ENCODE assay signal across 8 cellular contexts in genomic region chr7:5634107-5634950, GRCh38. TPM values are rescaled to one million over a fixed set of nuclear protein-coding genes. Genes with fewer than 3 reads are reported as not detected.
DNase-seq lines count a peak whose midpoint lies in the region; ATAC-seq and TF ChIP-seq lines count a peak whose summit lies in the region.

No MANE protein-coding gene starts in this region.

- H3K27ac ChIP-seq in H9 (ENCODE audit: insufficient read length, low read depth, low read length) (no peak overlapping the region), iPS-20b (ENCODE audit: low read length) (peak overlapping the region; percentile 64)

- H3K4ac ChIP-seq in H9 (ENCODE audit: low read depth, low read length) = no peak overlapping the region

- H4K91ac ChIP-seq in H9 (ENCODE audit: insufficient read length, low read depth, low read length) = no peak overlapping the region

- no peak for TF ChIP-seq CTCF in H9 (conservative IDR thresholded peaks at IDR 0.05)

- no peak overlapping the region for H2AK5ac ChIP-seq in H9 (ENCODE audit: insufficient read length, low read length)

- no peak overlapping the region for H2BK15ac ChIP-seq in H9 (ENCODE audit: low read depth, low read length)

- peaks cover 12% of the 10 kb centered on the region for H3K4me1 ChIP-seq in H9 (ENCODE audit: insufficient read depth, low read length)
- H3K4me1 ChIP-seq in iPS-20b (ENCODE audit: insufficient read depth, low read length) = peaks cover 41% of the 10 kb centered on the region

- peak overlapping the region; percentile 20 for H3K4me2 ChIP-seq in H9 (ENCODE audit: insufficient read depth, insufficient read length, low read length)

- no peak overlapping the region for H4K8ac ChIP-seq in H9 (replicated peaks; ENCODE audit: insufficient read length, low read depth, low read length)

- H3K27ac Mint-ChIP-seq in H9 (peak overlapping the region in 2 of 3 experiments; percentile 55 to 95; a peak in 3 of 7 replicates), immature natural killer cell (no peak overlapping the region)

- H3K23ac ChIP-seq in H9 (ENCODE audit: insufficient read length, low read depth, low read length) = no peak overlapping the region

- no peak overlapping the region for H3K56ac ChIP-seq in H9 (ENCODE audit: insufficient read length, low read depth, low read length)

- WGBS in H9 (ENCODE audit: extremely low coverage, insufficient read length, low lambda C conversion rate) = no CpG with 5 or more reads among the region's 12 CpGs

- H2BK20ac ChIP-seq in H9 (ENCODE audit: low read depth, low read length, poor library complexity, severe bottlenecking) = no peak overlapping the region

- no peaks in the 10 kb centered on the region for H3K79me2 ChIP-seq in H9 (ENCODE audit: insufficient read depth, low read length)

- no peak overlapping the region for H2BK5ac ChIP-seq in H9 (ENCODE audit: insufficient read length, low read length)

- ATAC-seq in GM19351 (IDR thresholded peaks at IDR 0.05; ENCODE audit: unreplicated experiment) = no peak

- H3K79me1 ChIP-seq in H9 (ENCODE audit: insufficient read depth, low read depth, low read length, poor library complexity, severe bottlenecking) = no peaks in the 10 kb centered on the region

- H3K9ac ChIP-seq in H9 (ENCODE audit: extremely low read depth, insufficient read length, low read length) (no peak overlapping the region), iPS-20b (ENCODE audit: low read depth, low read length) (peak overlapping the region; percentile 56; the same call in 1 of the 2 replicates)

- H2BK12ac ChIP-seq in H9 (ENCODE audit: insufficient read length, low read depth, low read length) = no peak overlapping the region

- H3K14ac ChIP-seq in H9 (ENCODE audit: insufficient read depth, low read length) = no peak overlapping the region

- no peak overlapping the region for H4K5ac ChIP-seq in H9 (ENCODE audit: insufficient read length, low read depth, low read length)

- no peak overlapping the region for H2BK120ac ChIP-seq in H9 (ENCODE audit: low read depth, low read length, poor library complexity, severe bottlenecking)

- no peak overlapping the region for H3T11ph ChIP-seq in H9 (ENCODE audit: low read length)

- DNase-seq in H9 (peak; percentile 87), amygdala (lab: John Stamatoyannopoulos, UW) (peak in 47 of 56 donors; percentile 22 to 77 (median 59)), smooth muscle cell of the brain vasculature (ENCODE audit: low read depth, low spot score) (peak; percentile 80), NCI-H526 treated with DMSO at 0.1 percent for 48 hours (lab: John Stamatoyannopoulos, UW) (no peak), immature natural killer cell (no peak)
- DNase-seq in stimulated activated naive CD4-positive, alpha-beta T cell (lab: John Stamatoyannopoulos, UW) = no peak

- H3K18ac ChIP-seq in H9 (ENCODE audit: insufficient read length, low read depth, low read length) = peak overlapping the region; percentile 1

- H3K27me3 ChIP-seq in H9 (ENCODE audit: insufficient read depth, low read length) (no peaks in the 10 kb centered on the region), iPS-20b (ENCODE audit: insufficient read depth, low read length) (no peaks in the 10 kb centered on the region)

- H3K9me3 Mint-ChIP-seq in H9 (no peaks in the 10 kb centered on the region), immature natural killer cell (no peaks in the 10 kb centered on the region)

- no peaks in the 10 kb centered on the region for H3K36me3 ChIP-seq in iPS-20b (ENCODE audit: insufficient read depth, low read depth, low read length)

- H3K4me1 Mint-ChIP-seq in H9 = peaks cover 48 to 57% of the 10 kb centered on the region in 2 experiments
- peaks cover 30 to 32% of the 10 kb centered on the region in 2 donors for H3K4me1 Mint-ChIP-seq in immature natural killer cell

- H3K9me3 ChIP-seq in H9 (ENCODE audit: control insufficient read depth, low read depth, low read length) (no peaks in the 10 kb centered on the region), iPS-20b (ENCODE audit: insufficient read depth, low read depth, low read length) (no peaks in the 10 kb centered on the region)

- H3K4me3 Mint-ChIP-seq in H9 = peak overlapping the region; percentile 29 to 72
- H3K4me3 Mint-ChIP-seq in immature natural killer cell = no peak overlapping the region

- H3K4me3 ChIP-seq in iPS-20b (ENCODE audit: low read length) = peak overlapping the region; percentile 39; the same call in 1 of the 2 replicates

- H2AFZ ChIP-seq in H9 (ENCODE audit: low read length) = no peak overlapping the region

- H3K36me3 Mint-ChIP-seq in H9 (ENCODE audit: insufficient read depth in 1 of 3, low read depth in 3 of 3) (peaks cover 4 to 21% (median 16%) of the 10 kb centered on the region in 3 experiments; a peak in 5 of 7 replicates), immature natural killer cell (peaks cover 29 to 42% (median 38%) of the 10 kb centered on the region in 3 donors)

- no peaks in the 10 kb centered on the region for H3K23me2 ChIP-seq in H9 (ENCODE audit: insufficient read length, low read depth, low read length, poor library complexity, severe bottlenecking)

- no peaks in the 10 kb centered on the region for H4K20me1 ChIP-seq in H9 (ENCODE audit: control insufficient read depth, insufficient read depth, insufficient read length)

- H3K27me3 Mint-ChIP-seq in H9 (ENCODE audit: low read depth) (peaks cover 1% of the 10 kb centered on the region; the same call in 1 of the 2 replicates), immature natural killer cell (ENCODE audit: low read depth in 3 of 3) (peaks cover 5 to 6% (median 5%) of the 10 kb centered on the region in 3 donors)

RNA-seq across cellular contexts. Expression of gene FSCN1, which starts 41.7 kb away (rescaled TPM):
- total RNA-seq in H9 (2021) = 293 and 302 TPM in 2 replicates
- under 1 TPM in 1 of 3 donors, not detected in 2; 0.22 TPM for polyA plus RNA-seq in immature natural killer cell

Comparison
In these comparisons a context has a peak if more than half of its experiments do, and no peak if none do; other contexts are left out.
1. DNase-seq: peak in H9 (single experiment), amygdala (47 of 56) and smooth muscle cell of the brain vasculature (single experiment); none in NCI-H526 treated with DMSO at 0.1 percent for 48 hours (single experiment), stimulated activated naive CD4-positive, alpha-beta T cell (0 of 6) and immature natural killer cell (0 of 3).
2. H3K27ac Mint-ChIP-seq: peak in H9 (2 of 3); none in immature natural killer cell (0 of 6).
3. H3K4me3 Mint-ChIP-seq: peak in H9 (2 of 2); none in immature natural killer cell (0 of 5).